ENCODE assay signal across 1 cellular context in the genomic region with DNA sequence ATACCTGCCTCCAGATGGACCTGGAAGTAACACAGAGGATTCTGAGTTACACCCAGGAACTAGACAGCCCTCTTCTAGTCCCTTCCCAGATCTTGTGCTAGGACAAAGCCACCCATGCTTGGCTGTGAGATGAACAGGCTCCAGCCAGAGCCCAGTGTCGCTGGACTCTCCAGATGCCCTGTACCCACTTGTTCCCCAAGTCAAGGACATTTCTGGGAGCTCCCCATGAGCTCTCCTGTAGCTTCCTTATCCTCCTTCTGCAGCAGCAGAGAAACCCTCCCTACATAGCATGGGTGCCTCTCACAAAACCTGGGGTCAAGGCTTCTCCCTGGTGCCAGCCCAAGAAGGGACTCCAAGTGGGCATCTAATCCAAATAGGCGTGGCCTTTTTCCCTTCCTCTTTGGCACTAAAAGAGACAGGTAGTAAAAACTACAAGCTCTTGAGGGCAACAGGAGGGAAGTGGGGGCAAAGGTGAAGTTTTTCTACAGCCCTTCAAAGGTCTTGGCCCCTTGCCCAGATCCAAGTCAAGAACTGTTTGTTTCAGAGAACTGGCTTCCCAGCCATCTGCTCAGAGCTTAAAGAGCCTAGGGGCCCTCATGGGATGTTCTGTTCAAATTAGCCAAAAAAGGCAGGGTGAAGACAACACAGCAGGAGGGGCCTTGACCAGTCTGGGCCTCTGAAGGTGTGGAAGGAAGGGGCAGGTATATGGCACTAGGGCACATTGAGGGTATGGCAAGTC.
TF ChIP-seq lines count a peak whose summit lies in the region.

No MANE protein-coding gene starts in this region.

TF ChIP-seq in HCT116, 20 proteins besides CTCF, POLR2A, EP300 and RAD21 (continued from another document):
- TF ChIP-seq REST (IDR thresholded peaks at IDR 0.05; ENCODE audit: low read depth) (no peak), CEBPB (IDR thresholded peaks at IDR 0.05; ENCODE audit: low read depth) (no peak)
TF ChIP-seq in HCT116: peak in this region for 0.
